ENCODE assay signal across 1 cellular context in genomic region chr15:64651573-64652260, GRCh38.
TF ChIP-seq lines count a peak whose summit lies in the region.

No MANE protein-coding gene starts in this region.

TF ChIP-seq in GM12878, 131 proteins besides CTCF, POLR2A, EP300 and RAD21 (continued from another document and continues in another):
- TF ChIP-seq ATF2 (IDR thresholded peaks at IDR 0.05; ENCODE audit: low read length) (peak; percentile 40; the same call in 1 of the 2 replicates), TCF12 (IDR thresholded peaks at IDR 0.05; ENCODE audit: low read depth, low read length) (no peak), MEF2A (IDR thresholded peaks at IDR 0.05; ENCODE audit: insufficient read depth, low read depth, low read length) (no peak), NR2C2 (IDR thresholded peaks at IDR 0.05; ENCODE audit: borderline replicate concordance, control insufficient read depth, insufficient read length, low read depth) (no peak), RFX5 (IDR thresholded peaks at IDR 0.05; ENCODE audit: low read depth, low read length) (no peak), PBX3 (IDR thresholded peaks at IDR 0.05; ENCODE audit: insufficient replicate concordance, low read depth, low read length) (peak; percentile 11), ATF3 (IDR thresholded peaks at IDR 0.05; ENCODE audit: borderline replicate concordance, extremely low read depth, low read depth, low read length) (no peak), PAX8 (IDR thresholded peaks at IDR 0.05) (no peak), SMC3 (IDR thresholded peaks at IDR 0.05; ENCODE audit: borderline replicate concordance, low read length) (peak; percentile 29; the same call in 1 of the 2 replicates), MTA3 (IDR thresholded peaks at IDR 0.05; ENCODE audit: borderline replicate concordance, low read length) (no peak), E2F8 (IDR thresholded peaks at IDR 0.05; ENCODE audit: low read depth, partially characterized antibody) (no peak), KAT2A (conservative IDR thresholded peaks at IDR 0.05; ENCODE audit: control insufficient read depth, low read depth, low read length) (no peak), PML (IDR thresholded peaks at IDR 0.05; ENCODE audit: low read length) (no peak), HCFC1 (IDR thresholded peaks at IDR 0.05; ENCODE audit: low read length) (no peak), FOS (IDR thresholded peaks at IDR 0.05; ENCODE audit: borderline replicate concordance, extremely low read depth, insufficient read length) (no peak), BACH1 (IDR thresholded peaks at IDR 0.05; ENCODE audit: borderline replicate concordance) (no peak), MEF2B (IDR thresholded peaks at IDR 0.05; ENCODE audit: partially characterized antibody, poor library complexity, severe bottlenecking) (peak; percentile 70), SREBF2 (IDR thresholded peaks at IDR 0.05; ENCODE audit: low read length) (no peak), BHLHE40 (IDR thresholded peaks at IDR 0.05; ENCODE audit: borderline replicate concordance in 1 of 2, low read depth in 2 of 2, low read length in 1 of 2) (peak; percentile 79 to 85), BRCA1 (IDR thresholded peaks at IDR 0.05; ENCODE audit: low read depth, low read length) (no peak), GABPA (IDR thresholded peaks at IDR 0.05; ENCODE audit: low read depth) (no peak), KDM1A (IDR thresholded peaks at IDR 0.05; ENCODE audit: borderline replicate concordance) (no peak), POLR2AphosphoS5 (IDR thresholded peaks at IDR 0.05; ENCODE audit: low read length) (no peak), REST (IDR thresholded peaks at IDR 0.05; ENCODE audit: low read depth, low read length) (no peak), YY1 (IDR thresholded peaks at IDR 0.05; ENCODE audit: low read depth, low read length) (peak; percentile 35; the same call in 1 of the 2 replicates), CUX1 (IDR thresholded peaks at IDR 0.05; ENCODE audit: insufficient replicate concordance, low read depth, low read length) (peak; percentile 81), SP1 (IDR thresholded peaks at IDR 0.05; ENCODE audit: low read depth, low read length) (no peak), SUZ12 (IDR thresholded peaks at IDR 0.05; ENCODE audit: unreplicated experiment) (no peak), RELB (IDR thresholded peaks at IDR 0.05; ENCODE audit: low read depth) (0 out of 2 replicates have a peak, but pooled peaks have one; percentile 47), HDAC6 (IDR thresholded peaks at IDR 0.05; ENCODE audit: unreplicated experiment) (no peak), RB1 (IDR thresholded peaks at IDR 0.05; ENCODE audit: borderline replicate concordance) (no peak), CBX5 (IDR thresholded peaks at IDR 0.05; ENCODE audit: low read depth) (no peak), ZNF384 (IDR thresholded peaks at IDR 0.05; ENCODE audit: borderline replicate concordance, low read depth, low read length) (peak; percentile 33; the same call in 1 of the 2 replicates), RCOR1 (conservative IDR thresholded peaks at IDR 0.05; ENCODE audit: low read depth, low read length) (no peak), ZBTB4 (CRISPR knock-in tag; IDR thresholded peaks at IDR 0.05) (no peak)
